In genomic region chr17:4185656-4186055, GRCh38 we compare ENCODE assay signal across 21 cellular contexts.
"Had no signal": no experiment of that assay in that cellular context is flagged by ENCODE, and none has a peak within 500 bp of the region (broad histone marks: within the 10 kb centered on the region; RNA-seq: fewer than 3 reads in every experiment).

No MANE protein-coding gene starts in this region.

- H2AFZ ChIP-seq: neural progenitor cell had no signal

- H3K4me3 Mint-ChIP-seq: effector memory CD8-positive, alpha-beta T cell; natural killer cell; neural progenitor cell had no signal

- H3K27me3 Mint-ChIP-seq: effector memory CD8-positive, alpha-beta T cell had no signal

- ATAC-seq: effector memory CD8-positive, alpha-beta T cell; gastrocnemius medialis; natural killer cell; psoas muscle had no signal

- H3K4me1 ChIP-seq: gastrocnemius medialis, lower lobe of right lung, neural progenitor cell, psoas muscle, stomach, thyroid gland had no signal

- H3K9ac ChIP-seq: neural progenitor cell had no signal

- H3K9me3 ChIP-seq: gastrocnemius medialis, lower lobe of right lung, ovary, psoas muscle, stomach, thyroid gland had no signal

- H3K27ac Mint-ChIP-seq: natural killer cell, neural progenitor cell had no signal

- DNase-seq: cortex of kidney; effector memory CD8-positive, alpha-beta T cell; gastrocnemius medialis; head of caudate nucleus; left ventricle myocardium superior; lower lobe of right lung; natural killer cell; nucleus accumbens; psoas muscle; right cardiac atrium; small intestine; stimulated activated CD4-positive, alpha-beta T cell treated with anti-CD3 and anti-CD28 coated beads, Interleukin-12 subunit alpha, Interleukin-12 subunit beta, amount 100 ng/mL, for 4 hours; stimulated activated CD4-positive, alpha-beta T cell treated with anti-CD3 and anti-CD28 coated beads, Interleukin-1b, Interleukin-23, amount 100 ng/mL, for 48 hours; stimulated activated CD4-positive, alpha-beta T cell treated with anti-CD3 and anti-CD28 coated beads, Interleukin-4, amount 100 ng/mL, for 1 hour; stimulated activated CD8-positive, alpha-beta memory T cell treated with anti-CD3 and anti-CD28 coated beads, Interleukin-4, amount 100 ng/mL, for 48 hours; stimulated activated naive CD4-positive, alpha-beta T cell treated with Interleukin-2 at 50 U/mL for 16 hours; stomach; thyroid gland; trophoblast cell had no signal

- H3K4me2 ChIP-seq: neural progenitor cell had no signal

- H3K27ac ChIP-seq: gastrocnemius medialis, lower lobe of right lung, neural progenitor cell, ovary, psoas muscle, stomach, thyroid gland had no signal

- FAIRE-seq: small intestine had no signal

- H3K4me1 Mint-ChIP-seq: neural progenitor cell had no signal

- H3K9me3 Mint-ChIP-seq: effector memory CD8-positive, alpha-beta T cell; natural killer cell; neural progenitor cell had no signal

- H3K36me3 ChIP-seq: neural progenitor cell, ovary had no signal

- H3K4me3 ChIP-seq: gastrocnemius medialis, lower lobe of right lung, neural progenitor cell, ovary, psoas muscle, stomach, thyroid gland had no signal

- H3K27me3 ChIP-seq: gastrocnemius medialis, neural progenitor cell, ovary, stomach, thyroid gland had no signal
